Comparison of ENCODE assay signal across 10 cellular contexts in the genomic region with DNA sequence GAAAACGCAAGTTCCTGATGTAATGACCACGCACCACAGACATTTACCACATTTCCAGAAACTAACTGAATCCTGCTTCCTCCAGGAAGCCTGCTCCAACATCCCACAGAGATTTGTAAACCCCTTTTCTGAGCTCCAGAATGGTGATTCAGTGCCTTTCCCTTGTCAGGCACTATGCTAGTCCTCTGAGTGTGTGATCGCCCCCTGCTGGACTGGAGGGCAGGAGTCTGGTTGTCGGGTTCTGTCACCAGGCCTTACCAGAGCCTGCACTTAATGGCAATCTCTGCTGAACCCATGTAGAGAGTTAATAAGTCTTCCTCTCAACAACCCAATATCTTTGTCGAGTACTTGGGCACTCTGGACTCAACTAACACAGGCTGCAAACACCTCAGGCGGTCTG. TPM values are rescaled to one million over a fixed set of nuclear protein-coding genes. Genes with fewer than 3 reads are reported as not detected.
A peak's percentile ranks its signal among the peaks of the same experiment; 100 is the strongest.
DNase-seq lines count a peak whose midpoint lies in the region; ATAC-seq, FAIRE-seq and TF ChIP-seq lines count a peak whose summit lies in the region.
"Had no signal": no experiment of that assay in that cellular context is flagged by ENCODE, and none has a peak within 500 bp of the region (broad histone marks: within the 10 kb centered on the region; RNA-seq: fewer than 3 reads in every experiment).

No MANE protein-coding gene starts in this region.

- H3K27me3 Mint-ChIP-seq in activated CD8-positive, alpha-beta memory T cell treated with anti-CD3 and anti-CD28 coated beads, Interleukin-2, amount 10 ng/mL, durations not matched to agents 7 days and 5 days = no peaks in the 10 kb centered on the region

- no peak overlapping the region for H3K27ac ChIP-seq in osteoblast (ENCODE audit: low read depth, low read length)
- H3K27ac ChIP-seq in left lung = no peak overlapping the region
- H3K27ac ChIP-seq: heart left ventricle had no signal

- CTCF ChIA-PET in activated CD8-positive, alpha-beta memory T cell treated with anti-CD3 and anti-CD28 coated beads, Interleukin-2, amount 10 ng/mL, durations not matched to agents 7 days and 5 days (lab: Charles Lee) = interaction anchor here (1.0 kb wide), 1 partner anchor 13 kb away, joined by 3 read pairs; no protein-coding TSS in a partner anchor

- TF ChIP-seq CTCF in GM12872 (IDR thresholded peaks at IDR 0.05; ENCODE audit: insufficient read depth, low read depth, low read length) (peak; percentile 31; the same call in 1 of the 3 replicates), osteoblast (IDR thresholded peaks at IDR 0.05; ENCODE audit: extremely low read depth, low read depth, low read length) (peak; percentile 35), left lung (IDR thresholded peaks at IDR 0.05) (no peak)

- no peaks in the 10 kb centered on the region for H3K79me2 ChIP-seq in osteoblast (ENCODE audit: insufficient read depth, low read length)

- H3K4me2 ChIP-seq in osteoblast (ENCODE audit: insufficient read depth, low read length) = no peak overlapping the region

- peaks cover 12% of the 10 kb centered on the region for H3K36me3 ChIP-seq in osteoblast (ENCODE audit: insufficient read depth, low read length)
- peaks cover 0 to 4% of the 10 kb centered on the region in 2 donors for H3K36me3 ChIP-seq in left lung

- H3K27ac Mint-ChIP-seq in activated CD8-positive, alpha-beta memory T cell treated with anti-CD3 and anti-CD28 coated beads, Interleukin-2, amount 10 ng/mL, durations not matched to agents 7 days and 5 days = no peak overlapping the region

- intact Hi-C loops in left lung (cut with DNase I) = no loop called here

- H4K20me1 ChIP-seq in osteoblast (ENCODE audit: insufficient read depth, low read length) = no peaks in the 10 kb centered on the region

- no peaks in the 10 kb centered on the region for H3K36me3 Mint-ChIP-seq in activated CD8-positive, alpha-beta memory T cell treated with anti-CD3 and anti-CD28 coated beads, Interleukin-2, amount 10 ng/mL, durations not matched to agents 7 days and 5 days

- TF ChIP-seq POLR2A in H54 (IDR thresholded peaks at IDR 0.05; ENCODE audit: low read depth, low read length) = no peak

- peaks cover 4% of the 10 kb centered on the region for H3K4me1 Mint-ChIP-seq in activated CD8-positive, alpha-beta memory T cell treated with anti-CD3 and anti-CD28 coated beads, Interleukin-2, amount 10 ng/mL, durations not matched to agents 7 days and 5 days

- H3K4me1 ChIP-seq in osteoblast (ENCODE audit: insufficient read depth, low read length) = no peaks in the 10 kb centered on the region
- no peaks in the 10 kb centered on the region for H3K4me1 ChIP-seq in left lung
- H3K4me1 ChIP-seq: heart left ventricle had no signal

- no peaks in the 10 kb centered on the region for H3K9me3 Mint-ChIP-seq in activated CD8-positive, alpha-beta memory T cell treated with anti-CD3 and anti-CD28 coated beads, Interleukin-2, amount 10 ng/mL, durations not matched to agents 7 days and 5 days (ENCODE audit: low read depth)

- DNase-seq in Kasumi-1 (lab: John Stamatoyannopoulos, UW) = peak; percentile 31 to 37
- DNase-seq in activated CD8-positive, alpha-beta memory T cell treated with anti-CD3 and anti-CD28 coated beads, Interleukin-2, amount 10 ng/mL, durations not matched to agents 7 days and 5 days = no peak
- DNase-seq in osteoblast (ENCODE audit: insufficient read length, low spot score, missing footprints) = peak; percentile 44
- DNase-seq in left lung = no peak
- DNase-seq in cortex of kidney (lab: John Stamatoyannopoulos, UW) = no peak
- no peak for DNase-seq in H54 (ENCODE audit: insufficient read length, low spot score)
- DNase-seq: heart left ventricle, posterior cingulate gyrus had no signal

- peak; percentile 53 for ATAC-seq in activated CD8-positive, alpha-beta memory T cell treated with anti-CD3 and anti-CD28 coated beads, Interleukin-2, amount 10 ng/mL, durations not matched to agents 7 days and 5 days
- ATAC-seq in left lung (no peak), HG03097 (IDR thresholded peaks at IDR 0.05; ENCODE audit: low FRiP score, unreplicated experiment) (no peak)
- ATAC-seq: heart left ventricle had no signal

- no peak overlapping the region for H3K4me3 Mint-ChIP-seq in activated CD8-positive, alpha-beta memory T cell treated with anti-CD3 and anti-CD28 coated beads, Interleukin-2, amount 10 ng/mL, durations not matched to agents 7 days and 5 days

- H3K27me3 ChIP-seq in osteoblast (ENCODE audit: insufficient read depth, low read length) = peaks cover 4% of the 10 kb centered on the region
- H3K27me3 ChIP-seq in left lung = no peaks in the 10 kb centered on the region

- FAIRE-seq in H54 (lab: Jason Lieb, UNC) = no peak

- H3K9me3 ChIP-seq in osteoblast (ENCODE audit: low read depth, low read length) (no peaks in the 10 kb centered on the region), left lung (no peaks in the 10 kb centered on the region)
- H3K9me3 ChIP-seq: heart left ventricle had no signal

- no peak overlapping the region for H2AFZ ChIP-seq in osteoblast (ENCODE audit: low read length)

- no peak overlapping the region for H3K4me3 ChIP-seq in osteoblast (ENCODE audit: insufficient read depth, low read length)
- no peak overlapping the region for H3K4me3 ChIP-seq in left lung
- H3K4me3 ChIP-seq: heart left ventricle had no signal

RNA-seq across cellular contexts. Expression of gene KDM5C, which starts 14.5 kb away (rescaled TPM):
- total RNA-seq in activated CD8-positive, alpha-beta memory T cell treated with anti-CD3 and anti-CD28 coated beads, Interleukin-2, amount 10 ng/mL, durations not matched to agents 7 days and 5 days = 10 to 100 TPM; 91.2 to 93.1 TPM
- total RNA-seq in osteoblast = 104 and 122 TPM in 2 replicates
- 100 to 1,000 TPM in 1 of 2 donors, 10 to 100 TPM in 1; 75.0 to 106 TPM for total RNA-seq in left lung

RNA-seq across cellular contexts. Expression of gene IQSEC2, which starts 41.9 kb away (rescaled TPM):
- total RNA-seq in activated CD8-positive, alpha-beta memory T cell treated with anti-CD3 and anti-CD28 coated beads, Interleukin-2, amount 10 ng/mL, durations not matched to agents 7 days and 5 days = under 1 TPM in 1 of 2 experiments, not detected in 1; 0.40 TPM
- total RNA-seq in osteoblast = 10.1 and 14.7 TPM in 2 replicates
- total RNA-seq in left lung = 10 to 100 TPM; 15.6 to 17.3 TPM

Comparison
In these comparisons a context has a peak if more than half of its experiments do, and no peak if none do; other contexts are left out.
1. CTCF ChIP-seq: peak in GM12872 (single experiment) and osteoblast (single experiment); none in left lung (0 of 2).
2. DNase-seq: peak in Kasumi-1 (2 of 2) and osteoblast (single experiment); none in activated CD8-positive, alpha-beta memory T cell treated with anti-CD3 and anti-CD28 coated beads, Interleukin-2, amount 10 ng/mL, durations not matched to agents 7 days and 5 days (single experiment), left lung (0 of 2), cortex of kidney (single experiment) and H54 (single experiment).